Comparison of ENCODE assay signal across 1 cellular context in the genomic region with DNA sequence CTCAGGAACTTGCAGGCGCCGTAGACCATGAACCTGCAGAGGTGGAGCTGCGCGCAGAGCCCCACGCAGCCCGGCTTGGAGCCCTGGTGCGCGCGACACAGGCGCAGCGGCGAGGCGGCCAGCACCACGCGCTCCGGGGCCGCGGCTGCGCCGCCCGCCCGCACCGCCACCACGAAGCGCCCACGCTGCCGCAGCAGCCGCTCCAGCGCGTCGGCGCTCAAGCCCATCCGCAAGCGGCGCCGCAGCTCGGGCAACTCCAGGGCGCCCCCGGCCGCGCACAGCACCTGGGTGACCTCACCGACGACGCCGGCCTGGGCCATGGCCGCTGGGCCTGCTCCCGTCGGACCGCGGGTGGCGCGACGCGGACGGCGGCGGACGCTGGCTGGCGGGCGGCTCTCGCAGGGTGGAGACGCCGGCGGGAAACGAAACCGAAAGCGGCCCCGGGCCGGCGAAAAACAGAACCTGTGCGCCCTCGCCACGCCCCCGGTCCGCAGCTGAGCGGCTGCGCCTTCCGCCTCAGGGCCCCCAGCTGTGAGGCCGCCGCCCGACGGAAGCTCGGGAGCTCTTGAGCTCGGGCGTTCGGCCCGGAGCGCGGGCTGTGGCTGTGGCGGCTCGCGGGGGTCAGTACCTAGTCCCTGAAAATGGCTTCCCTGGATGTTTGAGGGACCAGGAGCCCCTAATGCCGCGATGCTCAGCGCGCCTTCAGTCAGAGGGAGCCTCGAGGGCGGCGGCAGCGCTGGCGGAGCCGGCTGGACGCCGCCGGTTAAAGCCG.
A peak's percentile ranks its signal among the peaks of the same experiment; 100 is the strongest.
TF ChIP-seq lines count a peak whose summit lies in the region.

Gene PARP12 (minus strand): TSS at position 424 of the 772 bp plus-strand sequence. CDS start 104 bp downstream, at position 320.

TF ChIP-seq in K562, 482 proteins besides CTCF, POLR2A, EP300 and RAD21 (continued from another document and continues in another):
- TF ChIP-seq E4F1 (CRISPR knock-in tag; IDR thresholded peaks at IDR 0.05; ENCODE audit: borderline replicate concordance) (peak; percentile 78; the same call in 1 of the 2 replicates), NFYB (IDR thresholded peaks at IDR 0.05; ENCODE audit: extremely low read depth, insufficient read length) (no peak), ZNF124 (CRISPR knock-in tag; IDR thresholded peaks at IDR 0.05) (no peak), ELF1 (tag; IDR thresholded peaks at IDR 0.05) (peak; percentile 84), MYC (IDR thresholded peaks at IDR 0.05; ENCODE audit: low read depth, low read length) (peak; percentile 65; the same call in 1 of the 2 replicates), MYC (CRISPR knock-in tag; IDR thresholded peaks at IDR 0.05; ENCODE audit: borderline replicate concordance, low read depth) (no peak), JUND (IDR thresholded peaks at IDR 0.05; ENCODE audit: borderline replicate concordance, low read depth, low read length) (peak; percentile 67; the same call in 1 of the 2 replicates), JUND (tag; IDR thresholded peaks at IDR 0.05; ENCODE audit: borderline replicate concordance, low read depth, low read length) (peak; percentile 70; the same call in 1 of the 3 replicates), ZNF77 (CRISPR knock-in tag; IDR thresholded peaks at IDR 0.05) (no peak), NFE2 (IDR thresholded peaks at IDR 0.05; ENCODE audit: low read depth) (no peak), NR2C2 (CRISPR knock-in tag; IDR thresholded peaks at IDR 0.05) (peak; percentile 79; the same call in 1 of the 2 replicates), NR2C2 (tag; IDR thresholded peaks at IDR 0.05) (peak; percentile 55), ETV5 (CRISPR knock-in tag; IDR thresholded peaks at IDR 0.05; ENCODE audit: low read depth) (peak; percentile 81), ZNF165 (CRISPR knock-in tag; IDR thresholded peaks at IDR 0.05; ENCODE audit: borderline replicate concordance) (no peak), HNRNPUL1 (IDR thresholded peaks at IDR 0.05; ENCODE audit: low read length) (no peak), CBFA2T3 (IDR thresholded peaks at IDR 0.05) (peak; percentile 33), VEZF1 (CRISPR knock-in tag; IDR thresholded peaks at IDR 0.05) (peak; percentile 42; the same call in 1 of the 2 replicates), CHD1 (IDR thresholded peaks at IDR 0.05; ENCODE audit: low read length) (peak; percentile 19), SLC30A9 (CRISPR knock-in tag; IDR thresholded peaks at IDR 0.05) (no peak), POLR2AphosphoS2 (IDR thresholded peaks at IDR 0.05; ENCODE audit: low read length) (no peak), KAT8 (IDR thresholded peaks at IDR 0.05; ENCODE audit: low read depth) (no peak), IRF9 (tag; IDR thresholded peaks at IDR 0.05) (no peak), SETDB1 (IDR thresholded peaks at IDR 0.05; ENCODE audit: low read length) (peak; percentile 18), SMARCE1 (IDR thresholded peaks at IDR 0.05) (no peak), ZNF274 (IDR thresholded peaks at IDR 0.05; ENCODE audit: borderline replicate concordance, low read depth, low read length) (no peak), CHCHD3 (CRISPR knock-in tag; IDR thresholded peaks at IDR 0.05) (no peak), PBX2 (CRISPR knock-in tag; IDR thresholded peaks at IDR 0.05; ENCODE audit: low read depth) (no peak), PBX2 (tag; conservative IDR thresholded peaks at IDR 0.05; ENCODE audit: low read depth) (no peak), CCAR2 (IDR thresholded peaks at IDR 0.05; ENCODE audit: low read depth, low read length) (no peak), PPARD (CRISPR knock-in tag; IDR thresholded peaks at IDR 0.05) (no peak), SPI1 (IDR thresholded peaks at IDR 0.05; ENCODE audit: borderline replicate concordance, low read depth, low read length) (0 out of 2 replicates have a peak, but pooled peaks have one; percentile 42), DDX20 (tag; IDR thresholded peaks at IDR 0.05; ENCODE audit: low read depth) (no peak), EZH2 (IDR thresholded peaks at IDR 0.05; ENCODE audit: borderline replicate concordance, low read depth, low read length) (no peak), HOXB6 (CRISPR knock-in tag; IDR thresholded peaks at IDR 0.05; ENCODE audit: borderline replicate concordance) (no peak), ZNF589 (CRISPR knock-in tag; IDR thresholded peaks at IDR 0.05; ENCODE audit: low read depth) (no peak), CREB1 (IDR thresholded peaks at IDR 0.05) (peak; percentile 55; the same call in 1 of the 2 replicates), CREB1 (CRISPR knock-in tag; IDR thresholded peaks at IDR 0.05) (no peak; the same call in none of the 2 replicates), ELF2 (CRISPR knock-in tag; IDR thresholded peaks at IDR 0.05) (0 out of 2 replicates have a peak, but pooled peaks have one; percentile 55), KDM4B (IDR thresholded peaks at IDR 0.05; ENCODE audit: borderline replicate concordance in 2 of 2, low read depth in 1 of 2) (0 out of 4 replicates have a peak, but pooled peaks of 1 of the 2 experiments have one; percentile 20), GATAD2A (IDR thresholded peaks at IDR 0.05) (0 out of 2 replicates have a peak, but pooled peaks have one; percentile 34), ATF7 (IDR thresholded peaks at IDR 0.05) (peak; percentile 92)
- TF ChIP-seq, protein P1, sequence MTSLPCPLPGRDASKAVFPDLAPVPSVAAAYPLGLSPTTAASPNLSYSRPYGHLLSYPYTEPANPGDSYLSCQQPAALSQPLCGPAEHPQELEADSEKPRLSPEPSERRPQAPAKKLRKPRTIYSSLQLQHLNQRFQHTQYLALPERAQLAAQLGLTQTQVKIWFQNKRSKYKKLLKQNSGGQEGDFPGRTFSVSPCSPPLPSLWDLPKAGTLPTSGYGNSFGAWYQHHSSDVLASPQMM (CRISPR knock-in tag; IDR thresholded peaks at IDR 0.05) = no peak
- TF ChIP-seq, protein P2, sequence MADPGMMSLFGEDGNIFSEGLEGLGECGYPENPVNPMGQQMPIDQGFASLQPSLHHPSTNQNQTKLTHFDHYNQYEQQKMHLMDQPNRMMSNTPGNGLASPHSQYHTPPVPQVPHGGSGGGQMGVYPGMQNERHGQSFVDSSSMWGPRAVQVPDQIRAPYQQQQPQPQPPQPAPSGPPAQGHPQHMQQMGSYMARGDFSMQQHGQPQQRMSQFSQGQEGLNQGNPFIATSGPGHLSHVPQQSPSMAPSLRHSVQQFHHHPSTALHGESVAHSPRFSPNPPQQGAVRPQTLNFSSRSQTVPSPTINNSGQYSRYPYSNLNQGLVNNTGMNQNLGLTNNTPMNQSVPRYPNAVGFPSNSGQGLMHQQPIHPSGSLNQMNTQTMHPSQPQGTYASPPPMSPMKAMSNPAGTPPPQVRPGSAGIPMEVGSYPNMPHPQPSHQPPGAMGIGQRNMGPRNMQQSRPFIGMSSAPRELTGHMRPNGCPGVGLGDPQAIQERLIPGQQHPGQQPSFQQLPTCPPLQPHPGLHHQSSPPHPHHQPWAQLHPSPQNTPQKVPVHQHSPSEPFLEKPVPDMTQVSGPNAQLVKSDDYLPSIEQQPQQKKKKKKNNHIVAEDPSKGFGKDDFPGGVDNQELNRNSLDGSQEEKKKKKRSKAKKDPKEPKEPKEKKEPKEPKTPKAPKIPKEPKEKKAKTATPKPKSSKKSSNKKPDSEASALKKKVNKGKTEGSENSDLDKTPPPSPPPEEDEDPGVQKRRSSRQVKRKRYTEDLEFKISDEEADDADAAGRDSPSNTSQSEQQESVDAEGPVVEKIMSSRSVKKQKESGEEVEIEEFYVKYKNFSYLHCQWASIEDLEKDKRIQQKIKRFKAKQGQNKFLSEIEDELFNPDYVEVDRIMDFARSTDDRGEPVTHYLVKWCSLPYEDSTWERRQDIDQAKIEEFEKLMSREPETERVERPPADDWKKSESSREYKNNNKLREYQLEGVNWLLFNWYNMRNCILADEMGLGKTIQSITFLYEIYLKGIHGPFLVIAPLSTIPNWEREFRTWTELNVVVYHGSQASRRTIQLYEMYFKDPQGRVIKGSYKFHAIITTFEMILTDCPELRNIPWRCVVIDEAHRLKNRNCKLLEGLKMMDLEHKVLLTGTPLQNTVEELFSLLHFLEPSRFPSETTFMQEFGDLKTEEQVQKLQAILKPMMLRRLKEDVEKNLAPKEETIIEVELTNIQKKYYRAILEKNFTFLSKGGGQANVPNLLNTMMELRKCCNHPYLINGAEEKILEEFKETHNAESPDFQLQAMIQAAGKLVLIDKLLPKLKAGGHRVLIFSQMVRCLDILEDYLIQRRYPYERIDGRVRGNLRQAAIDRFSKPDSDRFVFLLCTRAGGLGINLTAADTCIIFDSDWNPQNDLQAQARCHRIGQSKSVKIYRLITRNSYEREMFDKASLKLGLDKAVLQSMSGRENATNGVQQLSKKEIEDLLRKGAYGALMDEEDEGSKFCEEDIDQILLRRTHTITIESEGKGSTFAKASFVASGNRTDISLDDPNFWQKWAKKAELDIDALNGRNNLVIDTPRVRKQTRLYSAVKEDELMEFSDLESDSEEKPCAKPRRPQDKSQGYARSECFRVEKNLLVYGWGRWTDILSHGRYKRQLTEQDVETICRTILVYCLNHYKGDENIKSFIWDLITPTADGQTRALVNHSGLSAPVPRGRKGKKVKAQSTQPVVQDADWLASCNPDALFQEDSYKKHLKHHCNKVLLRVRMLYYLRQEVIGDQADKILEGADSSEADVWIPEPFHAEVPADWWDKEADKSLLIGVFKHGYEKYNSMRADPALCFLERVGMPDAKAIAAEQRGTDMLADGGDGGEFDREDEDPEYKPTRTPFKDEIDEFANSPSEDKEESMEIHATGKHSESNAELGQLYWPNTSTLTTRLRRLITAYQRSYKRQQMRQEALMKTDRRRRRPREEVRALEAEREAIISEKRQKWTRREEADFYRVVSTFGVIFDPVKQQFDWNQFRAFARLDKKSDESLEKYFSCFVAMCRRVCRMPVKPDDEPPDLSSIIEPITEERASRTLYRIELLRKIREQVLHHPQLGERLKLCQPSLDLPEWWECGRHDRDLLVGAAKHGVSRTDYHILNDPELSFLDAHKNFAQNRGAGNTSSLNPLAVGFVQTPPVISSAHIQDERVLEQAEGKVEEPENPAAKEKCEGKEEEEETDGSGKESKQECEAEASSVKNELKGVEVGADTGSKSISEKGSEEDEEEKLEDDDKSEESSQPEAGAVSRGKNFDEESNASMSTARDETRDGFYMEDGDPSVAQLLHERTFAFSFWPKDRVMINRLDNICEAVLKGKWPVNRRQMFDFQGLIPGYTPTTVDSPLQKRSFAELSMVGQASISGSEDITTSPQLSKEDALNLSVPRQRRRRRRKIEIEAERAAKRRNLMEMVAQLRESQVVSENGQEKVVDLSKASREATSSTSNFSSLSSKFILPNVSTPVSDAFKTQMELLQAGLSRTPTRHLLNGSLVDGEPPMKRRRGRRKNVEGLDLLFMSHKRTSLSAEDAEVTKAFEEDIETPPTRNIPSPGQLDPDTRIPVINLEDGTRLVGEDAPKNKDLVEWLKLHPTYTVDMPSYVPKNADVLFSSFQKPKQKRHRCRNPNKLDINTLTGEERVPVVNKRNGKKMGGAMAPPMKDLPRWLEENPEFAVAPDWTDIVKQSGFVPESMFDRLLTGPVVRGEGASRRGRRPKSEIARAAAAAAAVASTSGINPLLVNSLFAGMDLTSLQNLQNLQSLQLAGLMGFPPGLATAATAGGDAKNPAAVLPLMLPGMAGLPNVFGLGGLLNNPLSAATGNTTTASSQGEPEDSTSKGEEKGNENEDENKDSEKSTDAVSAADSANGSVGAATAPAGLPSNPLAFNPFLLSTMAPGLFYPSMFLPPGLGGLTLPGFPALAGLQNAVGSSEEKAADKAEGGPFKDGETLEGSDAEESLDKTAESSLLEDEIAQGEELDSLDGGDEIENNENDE (IDR thresholded peaks at IDR 0.05; ENCODE audit: low read depth, low read length) = no peak
